8 cellular contexts compared by ENCODE assay signal in the genomic region with DNA sequence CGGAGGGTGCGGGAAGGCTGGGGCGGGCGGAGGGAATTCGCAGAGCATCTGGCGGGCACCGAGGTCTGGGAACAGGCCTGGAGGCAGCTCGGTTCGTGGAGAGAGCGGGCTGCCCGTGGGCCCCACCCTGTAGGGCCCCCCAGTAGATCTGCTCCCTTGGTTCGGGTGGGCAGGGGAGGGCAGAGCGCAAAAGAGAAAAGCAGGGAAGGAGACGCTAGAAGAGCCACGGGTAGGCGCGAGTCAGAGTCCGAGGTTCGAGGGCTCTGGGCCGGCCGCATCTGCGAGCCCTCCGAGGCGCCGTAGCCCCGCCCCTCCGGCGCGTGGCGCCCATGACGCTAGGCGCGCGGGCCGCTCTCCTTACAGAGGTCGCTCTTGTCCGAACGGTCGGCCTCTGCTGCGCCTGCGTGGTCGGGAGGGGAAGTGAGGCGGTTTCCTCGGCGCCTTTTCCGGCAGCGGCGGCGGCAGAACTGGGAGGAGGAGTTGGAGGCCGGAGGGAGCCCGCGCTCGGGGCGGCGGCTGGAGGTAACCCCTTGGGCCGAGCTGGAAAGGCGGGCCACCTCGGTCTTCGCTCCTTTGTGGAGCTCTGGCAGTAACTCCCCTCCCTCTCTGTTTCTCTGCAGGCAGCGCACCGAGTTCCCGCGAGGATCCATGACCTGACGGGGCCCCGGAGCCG. TPM values are rescaled to one million over a fixed set of nuclear protein-coding genes. Genes with fewer than 3 reads are reported as not detected.
DNase-seq lines count a peak whose midpoint lies in the region; ATAC-seq, FAIRE-seq and TF ChIP-seq lines count a peak whose summit lies in the region.

A gene (plus strand): TSS at position 447 of the 673 bp plus-strand sequence. CDS start 655 bp downstream, outside the sequence.

- peak; percentile 67 for ATAC-seq in HG03457 (IDR thresholded peaks at IDR 0.05; ENCODE audit: unreplicated experiment)
- ATAC-seq in left colon, result peak; percentile 86

- 0 out of 2 replicates have a peak, but pooled peaks cover 3% of the 10 kb centered on the region for H3K36me3 ChIP-seq in BJ (ENCODE audit: control insufficient read depth, insufficient read depth, low read length)
- H3K36me3 ChIP-seq in colonic mucosa, result no peaks in the 10 kb centered on the region

- peak; percentile 78 for FAIRE-seq in GM19239 (lab: Jason Lieb, UNC)

- H3K27ac ChIP-seq in colonic mucosa, result peak within 1 kb of the TSS; percentile 100

- POLR2A ChIA-PET in BJ (lab: Charles Lee), result interaction anchor here (0.5 to 0.6 kb wide), 4 partner anchors 120 to 677 kb away, joined by 4 to 8 read pairs (median 4); no protein-coding TSS in a partner anchor

- intact Hi-C loops in colonic mucosa (cut with DNase I) (loop anchor here (2.0 kb wide), 1 partner anchor 108 kb away; no protein-coding TSS in a partner anchor), left colon (cut with DNase I, micrococcal nuclease) (no loop called here)

- CTCF ChIA-PET in BJ (lab: Yijun Ruan, JAX), result interaction anchor here (1.2 to 1.7 kb wide), 4 partner anchors 11 to 31 kb away, joined by 3 to 8 read pairs (median 4); no protein-coding TSS in a partner anchor

- H3K9ac ChIP-seq in colonic mucosa (ENCODE audit: low read depth in 2 of 2, low read length in 2 of 2), result peak within 1 kb of the TSS; percentile 85 to 100

- peak within 1 kb of the TSS; percentile 93 for H3K4me3 ChIP-seq in BJ (ENCODE audit: low read depth, low read length)
- H3K4me3 ChIP-seq in colonic mucosa, result peak within 1 kb of the TSS; percentile 92

- H3K9me3 ChIP-seq in colonic mucosa, result no peaks in the 10 kb centered on the region

- H3K27me3 ChIP-seq in BJ (ENCODE audit: control insufficient read depth, insufficient read depth, low read length) (no peaks in the 10 kb centered on the region), colonic mucosa (no peaks in the 10 kb centered on the region)

- TF ChIP-seq CTCF in BJ (IDR thresholded peaks at IDR 0.05; ENCODE audit: insufficient read depth, low read depth, low read length) (no peak), colonic mucosa (IDR thresholded peaks at IDR 0.05) (no peak)

- H3K4me1 ChIP-seq in colonic mucosa, result peaks cover 3% of the 10 kb centered on the region

- DNase-seq in BJ (ENCODE audit: low read depth) (peak; percentile 65), GM19239 (ENCODE audit: insufficient read length, low spot score) (peak; percentile 86), NCI-H524 treated with DMSO at 0.1 percent for 48 hours (lab: John Stamatoyannopoulos, UW) (peak; percentile 87), colonic mucosa (peak; percentile 99), left colon (peak; percentile 99)
- peak; percentile 98 for DNase-seq in activated CD4-positive, alpha-beta T cell treated with anti-CD3 and anti-CD28 coated beads for 48 hours
- peak; percentile 98 for DNase-seq in stimulated activated CD4-positive, alpha-beta T cell treated with anti-CD3 and anti-CD28 coated beads, Interleukin-1b, Interleukin-23, amount 100 ng/mL, for 48 hours

RNA-seq across cellular contexts. Expression of the gene that starts here (rescaled TPM):
- 21.8 and 22.8 TPM in 2 replicates for polyA plus RNA-seq in BJ (2011; rRNA removed)
- 22.2 and 25.3 TPM in 2 replicates for polyA minus RNA-seq in BJ (2011; rRNA and poly(A)+ RNA removed)
- total RNA-seq in colonic mucosa, result 100 to 1,000 TPM; 136 to 161 TPM
- total RNA-seq in left colon, result 100 to 1,000 TPM; 131 to 161 TPM

Comparison
In these comparisons a context has a peak if more than half of its experiments do, and no peak if none do; other contexts are left out.
1. Peak in every context shown above with its lines: DNase-seq, ATAC-seq, H3K4me3 ChIP-seq and H3K27ac ChIP-seq.